Comparison of ENCODE assay signal across 8 cellular contexts in the genomic region with DNA sequence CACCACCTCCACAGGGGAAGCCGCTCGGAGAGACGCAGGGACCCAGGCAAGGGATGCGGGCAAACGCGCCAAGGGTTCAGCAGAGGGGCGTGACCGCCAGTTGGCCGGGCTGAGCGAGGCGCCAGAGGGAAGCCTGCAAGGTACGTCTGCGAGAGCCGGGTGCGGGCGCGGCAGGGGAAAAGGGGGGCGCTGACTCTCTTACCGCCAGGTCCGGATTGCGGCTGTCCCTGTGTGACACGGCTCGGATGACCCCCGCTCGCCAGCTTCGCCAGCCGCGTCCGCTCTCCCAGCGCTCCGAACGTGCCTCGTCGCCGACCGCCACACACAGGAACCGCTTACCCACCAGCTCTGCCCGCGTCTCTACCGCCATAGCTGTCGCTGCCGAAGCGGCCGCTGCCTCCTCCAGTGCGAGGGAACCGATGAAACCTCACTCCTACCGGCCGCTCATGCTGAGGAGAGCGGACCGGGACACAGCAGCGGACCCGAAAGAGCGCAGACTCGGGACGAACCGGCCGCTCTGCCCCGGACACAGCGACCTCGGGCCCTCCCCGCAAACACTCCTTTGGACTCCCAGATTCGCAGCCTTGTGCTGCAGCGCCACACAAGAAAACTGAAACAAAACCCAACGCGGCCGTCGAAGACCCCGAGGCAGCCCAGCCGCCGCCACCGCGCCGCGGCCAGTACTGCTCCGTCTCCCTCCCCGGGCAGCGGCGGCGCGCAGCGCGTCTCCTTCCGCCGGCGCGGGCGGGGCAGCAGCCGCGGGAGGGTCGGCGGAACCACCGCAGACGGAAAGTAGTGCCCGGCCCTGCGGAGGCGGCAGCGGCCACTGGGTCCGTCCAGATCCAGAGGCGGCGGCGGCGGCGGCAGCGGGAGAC. TPM values are rescaled to one million over a fixed set of nuclear protein-coding genes. Genes with fewer than 3 reads are reported as not detected.
A peak's percentile ranks its signal among the peaks of the same experiment; 100 is the strongest.
DNase-seq lines count a peak whose midpoint lies in the region; ATAC-seq, FAIRE-seq and TF ChIP-seq lines count a peak whose summit lies in the region.

A gene with protein sequence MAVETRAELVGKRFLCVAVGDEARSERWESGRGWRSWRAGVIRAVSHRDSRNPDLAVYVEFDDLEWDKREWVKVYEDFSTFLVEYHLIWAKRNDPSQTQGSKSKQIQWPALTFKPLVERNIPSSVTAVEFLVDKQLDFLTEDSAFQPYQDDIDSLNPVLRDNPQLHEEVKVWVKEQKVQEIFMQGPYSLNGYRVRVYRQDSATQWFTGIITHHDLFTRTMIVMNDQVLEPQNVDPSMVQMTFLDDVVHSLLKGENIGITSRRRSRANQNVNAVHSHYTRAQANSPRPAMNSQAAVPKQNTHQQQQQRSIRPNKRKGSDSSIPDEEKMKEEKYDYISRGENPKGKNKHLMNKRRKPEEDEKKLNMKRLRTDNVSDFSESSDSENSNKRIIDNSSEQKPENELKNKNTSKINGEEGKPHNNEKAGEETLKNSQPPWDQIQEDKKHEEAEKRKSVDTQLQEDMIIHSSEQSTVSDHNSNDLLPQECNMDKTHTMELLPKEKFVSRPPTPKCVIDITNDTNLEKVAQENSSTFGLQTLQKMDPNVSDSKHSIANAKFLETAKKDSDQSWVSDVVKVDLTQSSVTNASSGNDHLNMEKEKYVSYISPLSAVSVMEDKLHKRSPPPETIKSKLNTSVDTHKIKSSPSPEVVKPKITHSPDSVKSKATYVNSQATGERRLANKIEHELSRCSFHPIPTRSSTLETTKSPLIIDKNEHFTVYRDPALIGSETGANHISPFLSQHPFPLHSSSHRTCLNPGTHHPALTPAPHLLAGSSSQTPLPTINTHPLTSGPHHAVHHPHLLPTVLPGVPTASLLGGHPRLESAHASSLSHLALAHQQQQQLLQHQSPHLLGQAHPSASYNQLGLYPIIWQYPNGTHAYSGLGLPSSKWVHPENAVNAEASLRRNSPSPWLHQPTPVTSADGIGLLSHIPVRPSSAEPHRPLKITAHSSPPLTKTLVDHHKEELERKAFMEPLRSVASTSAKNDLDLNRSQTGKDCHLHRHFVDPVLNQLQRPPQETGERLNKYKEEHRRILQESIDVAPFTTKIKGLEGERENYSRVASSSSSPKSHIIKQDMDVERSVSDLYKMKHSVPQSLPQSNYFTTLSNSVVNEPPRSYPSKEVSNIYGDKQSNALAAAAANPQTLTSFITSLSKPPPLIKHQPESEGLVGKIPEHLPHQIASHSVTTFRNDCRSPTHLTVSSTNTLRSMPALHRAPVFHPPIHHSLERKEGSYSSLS (N-terminal part only) (minus strand): TSS at position 685 of the 875 bp plus-strand sequence. CDS start 315 bp downstream, at position 370.

- H4K91ac ChIP-seq in neuronal stem cell (ENCODE audit: low read depth, low read length, poor library complexity): no peak within 1 kb of the TSS

- DNase-seq in DND-41 (peak; percentile 70), HuH-7.5 (ENCODE audit: low spot score) (peak; percentile 40), SK-MEL-5 (ENCODE audit: low read depth, low spot score) (peak; percentile 59), frontal cortex (ENCODE audit: low spot score in 2 of 2) (peak; percentile 75 to 76), neuronal stem cell (ENCODE audit: low spot score) (peak; percentile 87)
- peak; percentile 64 for DNase-seq in activated naive CD4-positive, alpha-beta T cell treated with Interleukin-2 at 50 U/mL for 16 hours

- peak within 1 kb of the TSS; percentile 100 for H3K18ac ChIP-seq in neuronal stem cell (ENCODE audit: low read length)

- FAIRE-seq in frontal cortex (lab: Jason Lieb, UNC): no peak

- H3K27ac ChIP-seq in DND-41 (ENCODE audit: low read length) (peak within 1 kb of the TSS; percentile 79), neuronal stem cell (replicated peaks; ENCODE audit: low read length) (peak within 1 kb of the TSS; percentile 97), temporal lobe (ENCODE audit: low read depth, low read length) (peak within 1 kb of the TSS; percentile 84)

- peak within 1 kb of the TSS; percentile 95 for H3K4me2 ChIP-seq in DND-41 (ENCODE audit: insufficient read depth, low read length)
- peak within 1 kb of the TSS; percentile 80 for H3K4me2 ChIP-seq in neuronal stem cell (ENCODE audit: insufficient read depth, low read length, poor library complexity, severe bottlenecking)

- H3K4me1 ChIP-seq in DND-41 (ENCODE audit: insufficient read depth, low read length) (peaks cover 23% of the 10 kb centered on the region), neuronal stem cell (ENCODE audit: control insufficient read depth in 2 of 2, insufficient read depth in 1 of 2, low read depth in 1 of 2, low read length in 2 of 2) (peaks cover 2 to 8% of the 10 kb centered on the region in 2 donors)

- no peak within 1 kb of the TSS for H2BK12ac ChIP-seq in neuronal stem cell (ENCODE audit: low read length)

- ATAC-seq in DND-41 (ENCODE audit: insufficient read depth, low read depth): peak; percentile 83
- ATAC-seq in GM21515 (IDR thresholded peaks at IDR 0.05; ENCODE audit: unreplicated experiment): peak; percentile 72

- H3K23ac ChIP-seq in neuronal stem cell (ENCODE audit: low read depth, low read length, poor library complexity): peak within 1 kb of the TSS; percentile 99

- H2AFZ ChIP-seq in DND-41 (ENCODE audit: low read depth, low read length) (peak within 1 kb of the TSS; percentile 92), neuronal stem cell (ENCODE audit: low read length) (peak within 1 kb of the TSS; percentile 94)

- no peaks in the 10 kb centered on the region for H3K27me3 ChIP-seq in DND-41 (ENCODE audit: insufficient read depth, low read length, poor library complexity)
- no peaks in the 10 kb centered on the region for H3K27me3 ChIP-seq in neuronal stem cell (ENCODE audit: control insufficient read depth in 3 of 3, insufficient read depth in 3 of 3, low read depth in 1 of 3, low read length in 3 of 3)

- H3K9ac ChIP-seq in DND-41 (ENCODE audit: low read depth, low read length) (peak within 1 kb of the TSS; percentile 93), neuronal stem cell (ENCODE audit: low read depth, low read length, poor library complexity) (peak within 1 kb of the TSS; percentile 100)

- peak within 1 kb of the TSS; percentile 98 for H2BK120ac ChIP-seq in neuronal stem cell (ENCODE audit: low read depth, low read length)

- H3K14ac ChIP-seq in neuronal stem cell (ENCODE audit: low read length): peak within 1 kb of the TSS; percentile 71

- peaks cover 70% of the 10 kb centered on the region for H4K20me1 ChIP-seq in DND-41 (ENCODE audit: insufficient read depth, low read length)

- H3K9me3 ChIP-seq in DND-41 (ENCODE audit: insufficient read depth, low read length, severe bottlenecking): no peaks in the 10 kb centered on the region
- peaks cover 0 to 8% of the 10 kb centered on the region in 2 donors for H3K9me3 ChIP-seq in neuronal stem cell (replicated peaks in 1 of 2; ENCODE audit: control insufficient read depth in 2 of 2, insufficient read depth in 1 of 2, low read depth in 1 of 2, low read length in 2 of 2)

- no peak within 1 kb of the TSS for H4K8ac ChIP-seq in neuronal stem cell (ENCODE audit: low read depth, low read length)

- H3K36me3 ChIP-seq in DND-41 (ENCODE audit: insufficient read depth, low read length) (peaks cover 3% of the 10 kb centered on the region; the same call in 1 of the 2 replicates), neuronal stem cell (replicated peaks in 1 of 2; ENCODE audit: control insufficient read depth in 2 of 2, insufficient read depth in 2 of 2, low read length in 2 of 2) (no peaks in the 10 kb centered on the region)

- H3K79me1 ChIP-seq in neuronal stem cell (ENCODE audit: low read depth, low read length): peaks cover 5% of the 10 kb centered on the region

- TF ChIP-seq CTCF in DND-41 (IDR thresholded peaks at IDR 0.05; ENCODE audit: borderline replicate concordance, extremely low read depth, low read length, poor library complexity, severe bottlenecking): peak; percentile 1

- H3K79me2 ChIP-seq in DND-41 (ENCODE audit: insufficient read depth, low read length): peaks cover 84% of the 10 kb centered on the region

- WGBS in neuronal stem cell (ENCODE audit: extremely low coverage in 2 of 2, insufficient read length in 2 of 2, insufficient replicate concordance in 1 of 2), 2 donors: no CpG with 5 or more reads among the region's 104 CpGs

- peak within 1 kb of the TSS; percentile 98 for H2BK15ac ChIP-seq in neuronal stem cell (ENCODE audit: low read length)

- peak within 1 kb of the TSS; percentile 84 for H3K4ac ChIP-seq in neuronal stem cell (ENCODE audit: low read length)

- peak within 1 kb of the TSS; percentile 81 for H2AK5ac ChIP-seq in neuronal stem cell (ENCODE audit: low read depth, low read length)

- H2BK5ac ChIP-seq in neuronal stem cell (ENCODE audit: low read length): peak within 1 kb of the TSS; percentile 97

- in situ Hi-C loops in SK-MEL-5 (cut with HindIII; ENCODE audit: low pct_unique_long_range_greater_than_20kb, low sequenced_read_pairs): no loop called here

- H3K4me3 ChIP-seq in DND-41 (ENCODE audit: low read depth in 1 of 2, low read length in 2 of 2): peak within 1 kb of the TSS; percentile 83 to 99
- H3K4me3 ChIP-seq in neuronal stem cell (ENCODE audit: low read length in 2 of 2): peak within 1 kb of the TSS; percentile 98 to 100

RNA-seq across cellular contexts. Expression of the gene that starts here (rescaled TPM):
- total RNA-seq in SK-MEL-5 (2014; rRNA removed; shearing (Covaris generic)): 30.1 and 30.2 TPM in 2 replicates
- 16.1 and 17.3 TPM in 2 replicates for polyA plus RNA-seq in SK-MEL-5 (2015; cell fraction: cytosol; rRNA removed)
- polyA plus RNA-seq in SK-MEL-5 (2015; cell fraction: nucleus; rRNA removed): 77.4 and 78.6 TPM in 2 replicates
- total RNA-seq in frontal cortex: 165 TPM
- 26.1 TPM for polyA plus RNA-seq in neuronal stem cell (2013, experiment 1 of 2)
- 28.4 TPM for polyA plus RNA-seq in neuronal stem cell (2013, experiment 2 of 2)
- 169 TPM for total RNA-seq in temporal lobe

Comparison
In these comparisons a context has a peak if more than half of its experiments do, and no peak if none do; other contexts are left out.
1. Peak in every context shown above with its lines: DNase-seq, ATAC-seq, H3K4me3 ChIP-seq and H3K27ac ChIP-seq.